ENCODE assay signal across 7 cellular contexts in the genomic region with DNA sequence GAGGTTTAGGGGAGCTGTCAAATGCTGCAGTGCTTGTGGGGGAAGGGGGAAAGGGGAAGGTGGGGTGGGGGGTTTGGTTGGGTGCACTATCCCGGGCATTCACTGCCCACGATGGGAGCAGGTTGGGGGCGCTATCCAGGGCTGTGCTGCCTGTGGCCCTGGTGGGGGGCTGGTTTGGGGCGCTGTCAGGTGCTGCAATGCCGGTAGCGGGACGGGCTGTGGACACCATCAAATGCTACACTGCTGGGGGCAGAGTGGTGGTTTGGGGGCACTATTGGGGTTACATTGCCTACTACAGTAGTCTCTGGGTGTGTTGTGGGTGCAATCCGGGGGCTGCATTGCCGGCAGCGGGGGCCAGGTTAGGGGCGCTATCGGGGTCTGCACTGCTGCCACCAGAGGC. TPM values are rescaled to one million over a fixed set of nuclear protein-coding genes. Genes with fewer than 3 reads are reported as not detected.
"Had no signal": no experiment of that assay in that cellular context is flagged by ENCODE, and none has a peak within 500 bp of the region (broad histone marks: within the 10 kb centered on the region; RNA-seq: fewer than 3 reads in every experiment).

No MANE protein-coding gene starts in this region.

RNA-seq across cellular contexts. Expression of gene FAM153A, which starts 25.7 kb away (rescaled TPM):
- total RNA-seq: neural crest cell, osteoblast, osteocyte, pulmonary artery endothelial cell, skeletal muscle tissue had no signal
- polyA plus RNA-seq: neural cell, smooth muscle cell had no signal
